ENCODE assay signal across 2 cellular contexts in genomic region chr6:13591205-13591921, GRCh38.
TF ChIP-seq lines count a peak whose summit lies in the region.

No MANE protein-coding gene starts in this region.

TF ChIP-seq in IMR-90, 13 proteins besides CTCF, POLR2A, EP300 and RAD21:
- TF ChIP-seq USF2 (IDR thresholded peaks at IDR 0.05; ENCODE audit: low read depth, low read length) (no peak), MXI1 (IDR thresholded peaks at IDR 0.05; ENCODE audit: borderline replicate concordance, low read depth, low read length) (no peak), SMC3 (IDR thresholded peaks at IDR 0.05; ENCODE audit: low read depth, low read length) (no peak), CEBPB (IDR thresholded peaks at IDR 0.05; ENCODE audit: low read depth, low read length) (0 out of 2 replicates have a peak, but pooled peaks have one; percentile 14), ELK1 (IDR thresholded peaks at IDR 0.05; ENCODE audit: borderline replicate concordance, low read depth, low read length) (no peak), NFE2L2 (IDR thresholded peaks at IDR 0.05; ENCODE audit: low read depth, low read length) (no peak), BHLHE40 (IDR thresholded peaks at IDR 0.05; ENCODE audit: low read depth, low read length) (no peak), RFX5 (IDR thresholded peaks at IDR 0.05; ENCODE audit: low read depth, low read length) (no peak), FOS (IDR thresholded peaks at IDR 0.05; ENCODE audit: low read depth, low read length) (no peak)
TF ChIP-seq in IMR-90: peak in this region for 1.

TF ChIP-seq in K562, 482 proteins besides CTCF, POLR2A, EP300 and RAD21:
- TF ChIP-seq BHLHE40 (IDR thresholded peaks at IDR 0.05; ENCODE audit: low read length): no peak
- peak; percentile 75 for TF ChIP-seq CEBPG (CRISPR knock-in tag; IDR thresholded peaks at IDR 0.05)
- peak; percentile 26 to 40; a peak in 1 of 4 replicates for TF ChIP-seq CEBPG (tag; conservative IDR thresholded peaks at IDR 0.05 in 1 of 2, IDR thresholded peaks at IDR 0.05 in 1 of 2)
- no peak for TF ChIP-seq CHD2 (IDR thresholded peaks at IDR 0.05; ENCODE audit: low read depth, low read length)
- TF ChIP-seq NR1H2 (CRISPR knock-in tag; IDR thresholded peaks at IDR 0.05): no peak
- peak; percentile 67 for TF ChIP-seq ATF3 (IDR thresholded peaks at IDR 0.05)
- TF ChIP-seq ATF3 (CRISPR knock-in tag; conservative IDR thresholded peaks at IDR 0.05): no peak
- 0 out of 2 replicates have a peak, but pooled peaks have one; percentile 8 for TF ChIP-seq ZFP91 (CRISPR knock-in tag; IDR thresholded peaks at IDR 0.05)
